In genomic region chr18:24195296-24196053, GRCh38 we compare ENCODE assay signal across 17 cellular contexts. TPM values are rescaled to one million over a fixed set of nuclear protein-coding genes. Genes with fewer than 3 reads are reported as not detected.
DNase-seq lines count a peak whose midpoint lies in the region; ATAC-seq and TF ChIP-seq lines count a peak whose summit lies in the region.
"Had no signal": no experiment of that assay in that cellular context is flagged by ENCODE, and none has a peak within 500 bp of the region (broad histone marks: within the 10 kb centered on the region; RNA-seq: fewer than 3 reads in every experiment).

No MANE protein-coding gene starts in this region.

- H4K20me1 ChIP-seq in H9 (ENCODE audit: control insufficient read depth, insufficient read depth, insufficient read length): no peaks in the 10 kb centered on the region

- no peaks in the 10 kb centered on the region for H3K79me2 ChIP-seq in H9 (ENCODE audit: insufficient read depth, low read length)

- H2BK5ac ChIP-seq in H9 (ENCODE audit: insufficient read length, low read length): no peak overlapping the region

- H2BK120ac ChIP-seq in H9 (ENCODE audit: low read depth, low read length, poor library complexity, severe bottlenecking): no peak overlapping the region

- no peak for DNase-seq in H9
- DNase-seq in RPMI8226: peak; percentile 62
- peak; percentile 77 for DNase-seq in left lobe of liver (ENCODE audit: low spot score)
- DNase-seq in substantia nigra (lab: John Stamatoyannopoulos, UW): no peak
- no peak for DNase-seq in foreskin melanocyte
- DNase-seq in central memory CD4-positive, alpha-beta T cell: no peak
- DNase-seq: BE2C, DMS53, GDM1, NCI-H1694, NCI-H2081, NCI-H2171, NCI-H446 treated with DMSO at 0.1 percent for 48 hours, NCI-H526 treated with DMSO at 0.1 percent for 48 hours, SHP77 had no signal

- no peak for TF ChIP-seq CTCF in H9 (conservative IDR thresholded peaks at IDR 0.05)

- H3K14ac ChIP-seq in H9 (ENCODE audit: insufficient read depth, low read length): no peak overlapping the region

- ATAC-seq in left lobe of liver (peak; percentile 87), HG03135 (IDR thresholded peaks at IDR 0.05; ENCODE audit: unreplicated experiment) (no peak)

- no peaks in the 10 kb centered on the region for H3K27me3 Mint-ChIP-seq in H9 (ENCODE audit: low read depth)

- peaks cover 6 to 13% of the 10 kb centered on the region in 2 experiments; a peak in 3 of 4 replicates for H3K4me1 Mint-ChIP-seq in H9

- no peak overlapping the region for H3K9ac ChIP-seq in H9 (ENCODE audit: extremely low read depth, insufficient read length, low read length)

- H2BK15ac ChIP-seq in H9 (ENCODE audit: low read depth, low read length): no peak overlapping the region

- H4K5ac ChIP-seq in H9 (ENCODE audit: insufficient read length, low read depth, low read length): no peak overlapping the region

- H3K18ac ChIP-seq in H9 (ENCODE audit: insufficient read length, low read depth, low read length): no peak overlapping the region

- H3K4me1 ChIP-seq in H9 (ENCODE audit: insufficient read depth, low read length): no peaks in the 10 kb centered on the region
- H3K4me1 ChIP-seq: BE2C had no signal

- no peak overlapping the region for H3K4ac ChIP-seq in H9 (ENCODE audit: low read depth, low read length)

- no peak overlapping the region for H3K4me2 ChIP-seq in H9 (ENCODE audit: insufficient read depth, insufficient read length, low read length)

- H3K79me1 ChIP-seq in H9 (ENCODE audit: insufficient read depth, low read depth, low read length, poor library complexity, severe bottlenecking): no peaks in the 10 kb centered on the region

- no peak overlapping the region for H3K4me3 Mint-ChIP-seq in H9

- no peak overlapping the region for H2AK5ac ChIP-seq in H9 (ENCODE audit: insufficient read length, low read length)

- H3K27ac ChIP-seq in H9 (ENCODE audit: insufficient read length, low read depth, low read length): no peak overlapping the region
- H3K27ac ChIP-seq in substantia nigra (ENCODE audit: low read depth, low read length, poor library complexity, severe bottlenecking): peak overlapping the region; percentile 19
- H3K27ac ChIP-seq: HL-60 had no signal

- no peak overlapping the region for H2BK12ac ChIP-seq in H9 (ENCODE audit: insufficient read length, low read depth, low read length)

- no peaks in the 10 kb centered on the region for H3K9me3 ChIP-seq in H9 (ENCODE audit: control insufficient read depth, low read depth, low read length)
- H3K9me3 ChIP-seq: BE2C had no signal

- no peak overlapping the region for H4K91ac ChIP-seq in H9 (ENCODE audit: insufficient read length, low read depth, low read length)

- no peaks in the 10 kb centered on the region for H3K9me3 Mint-ChIP-seq in H9

- no peaks in the 10 kb centered on the region; a peak in 2 of 7 replicates for H3K36me3 Mint-ChIP-seq in H9 (ENCODE audit: insufficient read depth in 1 of 3, low read depth in 3 of 3)

- H3T11ph ChIP-seq in H9 (ENCODE audit: low read length): no peak overlapping the region

- H3K56ac ChIP-seq in H9 (ENCODE audit: insufficient read length, low read depth, low read length): no peak overlapping the region

- H3K27ac Mint-ChIP-seq in H9: peak overlapping the region in 2 of 3 experiments; percentile 34 to 80; a peak in 2 of 7 replicates

- H2BK20ac ChIP-seq in H9 (ENCODE audit: low read depth, low read length, poor library complexity, severe bottlenecking): no peak overlapping the region

- no peaks in the 10 kb centered on the region for H3K27me3 ChIP-seq in H9 (ENCODE audit: insufficient read depth, low read length)
- H3K27me3 ChIP-seq: BE2C had no signal

- H2AFZ ChIP-seq in H9 (ENCODE audit: low read length): no peak overlapping the region

- H4K8ac ChIP-seq in H9 (replicated peaks; ENCODE audit: insufficient read length, low read depth, low read length): no peak overlapping the region

- H3K23ac ChIP-seq in H9 (ENCODE audit: insufficient read length, low read depth, low read length): no peak overlapping the region

- WGBS in H9 (ENCODE audit: extremely low coverage, insufficient read length, low lambda C conversion rate): no CpG with 5 or more reads among the region's 9 CpGs

- no peaks in the 10 kb centered on the region for H3K23me2 ChIP-seq in H9 (ENCODE audit: insufficient read length, low read depth, low read length, poor library complexity, severe bottlenecking)

RNA-seq across cellular contexts. Expression of gene CABYR, which starts 56.6 kb away (rescaled TPM):
- total RNA-seq in H9 (2021): 12.3 and 13.6 TPM in 2 replicates
- not detected for total RNA-seq in left lobe of liver

Comparison
In these comparisons a context has a peak if more than half of its experiments do, and no peak if none do; other contexts are left out.
1. DNase-seq: peak in RPMI8226 (single experiment) and left lobe of liver (single experiment); none in H9 (single experiment), substantia nigra (0 of 49), foreskin melanocyte (single experiment) and central memory CD4-positive, alpha-beta T cell (single experiment).
2. RNA of gene CABYR, which starts 56.6 kb away (total RNA-seq): 12.3 to 13.6 TPM in H9; not detected in left lobe of liver (single experiment); every median in the first group is over 10 times any median in the second.